Comparison of ENCODE assay signal across 16 cellular contexts in genomic region chr1:155158991-155159390, GRCh38. TPM values are rescaled to one million over a fixed set of nuclear protein-coding genes. Genes with fewer than 3 reads are reported as not detected.
DNase-seq lines count a peak whose midpoint lies in the region; ATAC-seq and TF ChIP-seq lines count a peak whose summit lies in the region.
"Had no signal": no experiment of that assay in that cellular context is flagged by ENCODE, and none has a peak within 500 bp of the region (broad histone marks: within the 10 kb centered on the region; RNA-seq: fewer than 3 reads in every experiment).

No MANE protein-coding gene starts in this region.

- DNase-seq in ELF-1 (ENCODE audit: low read depth, low spot score) (peak; percentile 84), NCI-H146 treated with DMSO at 0.1 percent for 48 hours (lab: John Stamatoyannopoulos, UW; ENCODE audit: unreplicated experiment) (peak; percentile 20), coronary artery (ENCODE audit: low spot score) (peak; percentile 40), osteoblast (ENCODE audit: insufficient read length, low spot score, missing footprints) (peak; percentile 46), mesenteric fat pad (ENCODE audit: low spot score) (no peak), DMS 273 (lab: John Stamatoyannopoulos, UW; ENCODE audit: unreplicated experiment) (no peak), inferior parietal cortex (ENCODE audit: extremely low spot score) (no peak)
- DNase-seq: ACHN; C1 segment of cervical spinal cord; Calu3; CD4-positive, alpha-beta T cell; DMS79; HCEC 1CT had no signal

- no peaks in the 10 kb centered on the region for H3K9me3 ChIP-seq in osteoblast (ENCODE audit: low read depth, low read length)

- H4K20me1 ChIP-seq in osteoblast (ENCODE audit: insufficient read depth, low read length), result no peaks in the 10 kb centered on the region

- no peaks in the 10 kb centered on the region for H3K79me2 ChIP-seq in osteoblast (ENCODE audit: insufficient read depth, low read length)

- no peaks in the 10 kb centered on the region for H3K27me3 ChIP-seq in osteoblast (ENCODE audit: insufficient read depth, low read length)

- ATAC-seq in GM18861 (IDR thresholded peaks at IDR 0.05; ENCODE audit: unreplicated experiment), result no peak

- H2AFZ ChIP-seq in osteoblast (ENCODE audit: low read length), result no peak overlapping the region

- no peaks in the 10 kb centered on the region for H3K4me1 ChIP-seq in osteoblast (ENCODE audit: insufficient read depth, low read length)

- H3K4me3 ChIP-seq in coronary artery (no peak overlapping the region), osteoblast (ENCODE audit: insufficient read depth, low read length) (no peak overlapping the region)

- H3K27ac ChIP-seq in coronary artery (no peak overlapping the region), osteoblast (ENCODE audit: low read depth, low read length) (no peak overlapping the region)
- H3K27ac ChIP-seq: HL-60 had no signal

- TF ChIP-seq CTCF in coronary artery (IDR thresholded peaks at IDR 0.05), result no peak
- no peak for TF ChIP-seq CTCF in osteoblast (IDR thresholded peaks at IDR 0.05; ENCODE audit: extremely low read depth, low read depth, low read length)

- H3K36me3 ChIP-seq in osteoblast (ENCODE audit: insufficient read depth, low read length), result no peaks in the 10 kb centered on the region

- no peak overlapping the region for H3K4me2 ChIP-seq in osteoblast (ENCODE audit: insufficient read depth, low read length)

RNA-seq across cellular contexts. Expression of gene KRTCAP2, which starts 14.1 kb away (rescaled TPM):
- 112 and 117 TPM in 2 replicates for total RNA-seq in osteoblast
- total RNA-seq in mesenteric fat pad, result 155 TPM

RNA-seq across cellular contexts. Expression of gene TRIM46, which starts 14.7 kb away (rescaled TPM):
- total RNA-seq in osteoblast, result 3.2 and 3.3 TPM in 2 replicates
- total RNA-seq in mesenteric fat pad, result 0.22 TPM

RNA-seq across cellular contexts. Expression of gene DPM3, which starts 18.7 kb away (rescaled TPM):
- 15.9 and 34.4 TPM in 2 replicates for total RNA-seq in osteoblast
- 76.2 TPM for total RNA-seq in mesenteric fat pad

RNA-seq across cellular contexts. Expression of gene SLC50A1, which starts 23.3 kb away (rescaled TPM):
- total RNA-seq in osteoblast (34.5 and 38.0 TPM in 2 replicates), mesenteric fat pad (30.2 TPM)

RNA-seq across cellular contexts. Expression of gene EFNA1, which starts 31.3 kb away (rescaled TPM):
- total RNA-seq in osteoblast, result 0.36 and 0.88 TPM in 2 replicates
- total RNA-seq in mesenteric fat pad, result 17.8 TPM
- total RNA-seq: B cell had no signal

Comparison
In these comparisons a context has a peak if more than half of its experiments do, and no peak if none do; other contexts are left out.
1. DNase-seq: peak in ELF-1 (single experiment), NCI-H146 treated with DMSO at 0.1 percent for 48 hours (single experiment), coronary artery (single experiment) and osteoblast (single experiment); none in mesenteric fat pad (single experiment), DMS 273 (single experiment) and inferior parietal cortex (single experiment).